1 cellular context compared by ENCODE assay signal in the genomic region with DNA sequence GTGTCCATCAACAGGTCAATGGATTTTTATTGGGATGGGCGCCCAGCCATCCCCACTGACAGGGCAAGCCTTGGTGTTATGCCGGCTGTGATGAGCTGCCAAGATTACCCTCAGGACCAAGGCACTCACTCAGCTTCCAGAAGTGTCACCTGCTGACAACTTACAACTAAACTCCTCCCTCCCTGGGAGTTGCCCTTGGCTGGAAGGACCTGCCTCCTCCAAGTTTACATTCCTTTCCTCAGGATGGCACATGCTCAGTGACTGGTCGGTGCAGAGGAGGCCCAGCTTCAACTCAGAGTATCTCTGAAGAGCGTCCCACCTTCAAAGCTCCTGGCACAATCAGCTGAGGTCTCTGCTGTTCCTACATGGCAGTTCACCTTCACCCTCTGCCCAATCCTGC.
TF ChIP-seq lines count a peak whose summit lies in the region.

No MANE protein-coding gene starts in this region.

TF ChIP-seq in SK-N-SH, 30 proteins besides CTCF, POLR2A, EP300 and RAD21:
- TF ChIP-seq GABPA (IDR thresholded peaks at IDR 0.05; ENCODE audit: low read depth) (no peak), MXI1 (IDR thresholded peaks at IDR 0.05; ENCODE audit: low read depth, low read length) (no peak), JUND (IDR thresholded peaks at IDR 0.05) (no peak), TAF1 (IDR thresholded peaks at IDR 0.05; ENCODE audit: borderline replicate concordance, low read depth, low read length) (no peak), TEAD4 (IDR thresholded peaks at IDR 0.05; ENCODE audit: borderline replicate concordance, insufficient read depth) (no peak), FOXM1 (IDR thresholded peaks at IDR 0.05; ENCODE audit: low read depth) (no peak), FOSL2 (IDR thresholded peaks at IDR 0.05; ENCODE audit: borderline replicate concordance, low read depth) (no peak), YY1 (IDR thresholded peaks at IDR 0.05; ENCODE audit: low read depth) (no peak), GATA2 (CRISPR knock-in tag; IDR thresholded peaks at IDR 0.05) (no peak), RFX5 (IDR thresholded peaks at IDR 0.05; ENCODE audit: low read length) (no peak)
- TF ChIP-seq, protein P1, sequence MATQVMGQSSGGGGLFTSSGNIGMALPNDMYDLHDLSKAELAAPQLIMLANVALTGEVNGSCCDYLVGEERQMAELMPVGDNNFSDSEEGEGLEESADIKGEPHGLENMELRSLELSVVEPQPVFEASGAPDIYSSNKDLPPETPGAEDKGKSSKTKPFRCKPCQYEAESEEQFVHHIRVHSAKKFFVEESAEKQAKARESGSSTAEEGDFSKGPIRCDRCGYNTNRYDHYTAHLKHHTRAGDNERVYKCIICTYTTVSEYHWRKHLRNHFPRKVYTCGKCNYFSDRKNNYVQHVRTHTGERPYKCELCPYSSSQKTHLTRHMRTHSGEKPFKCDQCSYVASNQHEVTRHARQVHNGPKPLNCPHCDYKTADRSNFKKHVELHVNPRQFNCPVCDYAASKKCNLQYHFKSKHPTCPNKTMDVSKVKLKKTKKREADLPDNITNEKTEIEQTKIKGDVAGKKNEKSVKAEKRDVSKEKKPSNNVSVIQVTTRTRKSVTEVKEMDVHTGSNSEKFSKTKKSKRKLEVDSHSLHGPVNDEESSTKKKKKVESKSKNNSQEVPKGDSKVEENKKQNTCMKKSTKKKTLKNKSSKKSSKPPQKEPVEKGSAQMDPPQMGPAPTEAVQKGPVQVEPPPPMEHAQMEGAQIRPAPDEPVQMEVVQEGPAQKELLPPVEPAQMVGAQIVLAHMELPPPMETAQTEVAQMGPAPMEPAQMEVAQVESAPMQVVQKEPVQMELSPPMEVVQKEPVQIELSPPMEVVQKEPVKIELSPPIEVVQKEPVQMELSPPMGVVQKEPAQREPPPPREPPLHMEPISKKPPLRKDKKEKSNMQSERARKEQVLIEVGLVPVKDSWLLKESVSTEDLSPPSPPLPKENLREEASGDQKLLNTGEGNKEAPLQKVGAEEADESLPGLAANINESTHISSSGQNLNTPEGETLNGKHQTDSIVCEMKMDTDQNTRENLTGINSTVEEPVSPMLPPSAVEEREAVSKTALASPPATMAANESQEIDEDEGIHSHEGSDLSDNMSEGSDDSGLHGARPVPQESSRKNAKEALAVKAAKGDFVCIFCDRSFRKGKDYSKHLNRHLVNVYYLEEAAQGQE (IDR thresholded peaks at IDR 0.05; ENCODE audit: low read depth, low read length) = no peak
- TF ChIP-seq, protein P2, sequence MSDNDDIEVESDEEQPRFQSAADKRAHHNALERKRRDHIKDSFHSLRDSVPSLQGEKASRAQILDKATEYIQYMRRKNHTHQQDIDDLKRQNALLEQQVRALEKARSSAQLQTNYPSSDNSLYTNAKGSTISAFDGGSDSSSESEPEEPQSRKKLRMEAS (IDR thresholded peaks at IDR 0.05; ENCODE audit: low read depth) = no peak
- TF ChIP-seq, protein P3, sequence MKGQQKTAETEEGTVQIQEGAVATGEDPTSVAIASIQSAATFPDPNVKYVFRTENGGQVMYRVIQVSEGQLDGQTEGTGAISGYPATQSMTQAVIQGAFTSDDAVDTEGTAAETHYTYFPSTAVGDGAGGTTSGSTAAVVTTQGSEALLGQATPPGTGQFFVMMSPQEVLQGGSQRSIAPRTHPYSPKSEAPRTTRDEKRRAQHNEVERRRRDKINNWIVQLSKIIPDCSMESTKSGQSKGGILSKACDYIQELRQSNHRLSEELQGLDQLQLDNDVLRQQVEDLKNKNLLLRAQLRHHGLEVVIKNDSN (IDR thresholded peaks at IDR 0.05; ENCODE audit: borderline replicate concordance, low read depth) = no peak
- TF ChIP-seq, protein P4, sequence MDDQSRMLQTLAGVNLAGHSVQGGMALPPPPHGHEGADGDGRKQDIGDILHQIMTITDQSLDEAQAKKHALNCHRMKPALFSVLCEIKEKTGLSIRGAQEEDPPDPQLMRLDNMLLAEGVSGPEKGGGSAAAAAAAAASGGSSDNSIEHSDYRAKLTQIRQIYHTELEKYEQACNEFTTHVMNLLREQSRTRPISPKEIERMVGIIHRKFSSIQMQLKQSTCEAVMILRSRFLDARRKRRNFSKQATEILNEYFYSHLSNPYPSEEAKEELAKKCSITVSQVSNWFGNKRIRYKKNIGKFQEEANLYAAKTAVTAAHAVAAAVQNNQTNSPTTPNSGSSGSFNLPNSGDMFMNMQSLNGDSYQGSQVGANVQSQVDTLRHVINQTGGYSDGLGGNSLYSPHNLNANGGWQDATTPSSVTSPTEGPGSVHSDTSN (IDR thresholded peaks at IDR 0.05) = no peak
